ENCODE assay signal across 1 cellular context in the genomic region with DNA sequence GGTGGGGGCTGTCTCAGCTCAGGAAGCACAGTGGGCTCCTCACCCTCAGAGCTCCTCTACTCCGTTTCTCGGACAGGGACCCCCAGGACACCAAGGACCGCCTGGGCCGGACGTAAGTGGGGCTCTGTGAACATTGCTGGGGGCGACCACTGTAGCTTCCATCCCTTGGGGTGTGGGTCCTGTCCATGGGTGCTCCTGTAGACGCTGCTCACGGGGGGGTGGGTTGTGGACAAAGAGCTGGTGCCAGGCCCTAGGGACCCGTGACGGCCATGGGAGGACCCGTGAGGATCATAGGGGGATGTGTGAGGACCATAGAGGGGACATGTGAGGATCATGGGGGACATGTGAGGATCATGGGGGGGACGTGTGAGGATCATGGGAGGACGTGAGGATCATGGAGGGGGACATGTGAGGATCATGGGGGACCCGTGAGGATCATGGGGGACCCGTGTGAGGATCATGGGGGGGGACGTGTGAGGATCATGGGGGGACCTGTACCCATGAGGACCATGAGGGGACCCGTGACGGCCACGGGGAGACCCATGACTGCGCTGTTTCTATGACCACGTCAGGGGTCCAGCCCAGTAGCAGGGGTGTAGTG.
TF ChIP-seq lines count a peak whose summit lies in the region.

No MANE protein-coding gene starts in this region.

TF ChIP-seq in IMR-90, 13 proteins besides CTCF, POLR2A, EP300 and RAD21:
- TF ChIP-seq MAFK (IDR thresholded peaks at IDR 0.05; ENCODE audit: low read depth, low read length): no peak
- no peak for TF ChIP-seq RCOR1 (IDR thresholded peaks at IDR 0.05; ENCODE audit: insufficient replicate concordance, low read length)
- no peak for TF ChIP-seq MAZ (IDR thresholded peaks at IDR 0.05; ENCODE audit: borderline replicate concordance, low read depth, low read length)
- TF ChIP-seq, protein P1, sequence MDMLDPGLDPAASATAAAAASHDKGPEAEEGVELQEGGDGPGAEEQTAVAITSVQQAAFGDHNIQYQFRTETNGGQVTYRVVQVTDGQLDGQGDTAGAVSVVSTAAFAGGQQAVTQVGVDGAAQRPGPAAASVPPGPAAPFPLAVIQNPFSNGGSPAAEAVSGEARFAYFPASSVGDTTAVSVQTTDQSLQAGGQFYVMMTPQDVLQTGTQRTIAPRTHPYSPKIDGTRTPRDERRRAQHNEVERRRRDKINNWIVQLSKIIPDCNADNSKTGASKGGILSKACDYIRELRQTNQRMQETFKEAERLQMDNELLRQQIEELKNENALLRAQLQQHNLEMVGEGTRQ (IDR thresholded peaks at IDR 0.05; ENCODE audit: low read depth, low read length): no peak
- TF ChIP-seq CHD1 (IDR thresholded peaks at IDR 0.05; ENCODE audit: low read depth, low read length): no peak
- no peak for TF ChIP-seq NFE2L2 (IDR thresholded peaks at IDR 0.05; ENCODE audit: low read depth, low read length)
- no peak for TF ChIP-seq RFX5 (IDR thresholded peaks at IDR 0.05; ENCODE audit: low read depth, low read length)
- no peak for TF ChIP-seq CEBPB (IDR thresholded peaks at IDR 0.05; ENCODE audit: low read depth, low read length)
- TF ChIP-seq, protein P2, sequence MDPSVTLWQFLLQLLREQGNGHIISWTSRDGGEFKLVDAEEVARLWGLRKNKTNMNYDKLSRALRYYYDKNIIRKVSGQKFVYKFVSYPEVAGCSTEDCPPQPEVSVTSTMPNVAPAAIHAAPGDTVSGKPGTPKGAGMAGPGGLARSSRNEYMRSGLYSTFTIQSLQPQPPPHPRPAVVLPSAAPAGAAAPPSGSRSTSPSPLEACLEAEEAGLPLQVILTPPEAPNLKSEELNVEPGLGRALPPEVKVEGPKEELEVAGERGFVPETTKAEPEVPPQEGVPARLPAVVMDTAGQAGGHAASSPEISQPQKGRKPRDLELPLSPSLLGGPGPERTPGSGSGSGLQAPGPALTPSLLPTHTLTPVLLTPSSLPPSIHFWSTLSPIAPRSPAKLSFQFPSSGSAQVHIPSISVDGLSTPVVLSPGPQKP (IDR thresholded peaks at IDR 0.05; ENCODE audit: borderline replicate concordance, low read depth, low read length): no peak
- TF ChIP-seq FOS (IDR thresholded peaks at IDR 0.05; ENCODE audit: low read depth, low read length): no peak
- no peak for TF ChIP-seq SMC3 (IDR thresholded peaks at IDR 0.05; ENCODE audit: low read depth, low read length)
- no peak for TF ChIP-seq BHLHE40 (IDR thresholded peaks at IDR 0.05; ENCODE audit: low read depth, low read length)
